Comparison of ENCODE assay signal across 10 cellular contexts in the genomic region with DNA sequence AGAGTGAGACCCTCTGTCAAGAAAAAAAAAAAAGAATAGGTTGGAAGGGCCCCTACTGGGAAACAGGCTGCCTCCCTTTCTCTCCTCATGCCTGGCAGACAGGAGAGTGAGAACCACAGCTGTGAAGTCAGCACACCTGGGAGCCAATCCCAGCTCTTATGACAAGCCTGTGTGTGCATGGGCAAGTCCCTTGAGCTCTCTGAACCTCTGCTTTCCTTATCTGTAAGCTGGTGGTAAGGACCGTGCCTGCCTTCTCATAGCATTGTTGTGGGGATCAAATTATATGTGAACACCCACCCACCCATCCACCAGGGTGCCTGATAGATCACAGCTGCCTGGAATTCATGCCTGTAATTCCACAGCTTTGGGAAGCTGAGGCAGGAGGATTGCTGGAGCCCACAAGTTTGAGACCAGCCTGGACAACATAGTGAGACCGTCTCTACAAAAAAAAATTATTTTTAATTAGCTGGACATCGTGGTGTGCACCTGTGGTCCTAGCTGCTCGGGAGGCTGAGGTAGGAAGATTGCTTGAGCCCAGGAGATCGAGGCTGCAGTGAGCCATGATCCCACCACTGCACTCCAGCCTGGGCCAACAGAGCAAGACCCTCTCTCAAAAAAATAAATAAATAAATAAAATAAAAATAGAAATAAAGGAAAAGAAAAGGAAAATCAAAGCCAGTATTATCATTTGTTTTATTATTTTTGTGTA. TPM values are rescaled to one million over a fixed set of nuclear protein-coding genes. Genes with fewer than 3 reads are reported as not detected.
A peak's percentile ranks its signal among the peaks of the same experiment; 100 is the strongest.
DNase-seq lines count a peak whose midpoint lies in the region; ATAC-seq and TF ChIP-seq lines count a peak whose summit lies in the region.
"Had no signal": no experiment of that assay in that cellular context is flagged by ENCODE, and none has a peak within 500 bp of the region (broad histone marks: within the 10 kb centered on the region; RNA-seq: fewer than 3 reads in every experiment).

No MANE protein-coding gene starts in this region.

- DNase-seq in MCF 10A (ENCODE audit: unreplicated experiment) (no peak), mammary epithelial cell (no peak), glutamatergic neuron (no peak), tibial nerve (ENCODE audit: low spot score in 2 of 2) (no peak)
- DNase-seq: NCI-H2171 had no signal

- H3K9me3 Mint-ChIP-seq in MCF 10A (ENCODE audit: unreplicated experiment) (no peaks in the 10 kb centered on the region), glutamatergic neuron (ENCODE audit: unreplicated experiment) (peaks cover 5% of the 10 kb centered on the region)

- peaks cover 20% of the 10 kb centered on the region for H3K79me2 ChIP-seq in mammary epithelial cell (ENCODE audit: insufficient read depth, low read length)

- 94% methylated on average over 5 of the region's 5 CpGs for WGBS in mammary epithelial cell (ENCODE audit: low coverage, missing lambda C conversion rate)
- WGBS in tibial nerve, 2 donors, result 81 to 85% methylated on average over 5 of the region's 5 CpGs

- H3K4me1 ChIP-seq in mammary epithelial cell (ENCODE audit: insufficient read depth, low read length) (peaks cover 40% of the 10 kb centered on the region), tibial nerve (peaks cover 0 to 73% (median 48%) of the 10 kb centered on the region in 4 donors)

- peak; percentile 44; the same call in 1 of the 2 replicates for TF ChIP-seq POLR2A in Raji (IDR thresholded peaks at IDR 0.05; ENCODE audit: insufficient read depth, low read depth, low read length)
- TF ChIP-seq POLR2A in tibial nerve (IDR thresholded peaks at IDR 0.05), result no peak

- BruUV-seq in MCF 10A (replicated peaks; lab: Mats Ljungman, UMichigan) (no TSS peak), mammary epithelial cell (replicated peaks; lab: Mats Ljungman, UMichigan) (no TSS peak)

- no peak overlapping the region for H3K4me3 ChIP-seq in mammary epithelial cell (replicated peaks in 1 of 3; ENCODE audit: insufficient read depth in 1 of 3, low read depth in 2 of 3, low read length in 3 of 3)
- no peak overlapping the region for H3K4me3 ChIP-seq in tibial nerve
- H3K4me3 ChIP-seq: HAP-1 had no signal

- intact Hi-C loops in MCF 10A (cut with micrococcal nuclease) (no loop called here), mammary epithelial cell (cut with micrococcal nuclease) (no loop called here)

- in situ Hi-C loops in mammary epithelial cell (cut with MboI; ENCODE audit: low sequenced_read_pairs in 2 of 2), result no loop called here

- no peak for TF ChIP-seq CTCF in MCF 10A (IDR thresholded peaks at IDR 0.05; ENCODE audit: unreplicated experiment)
- no peak for TF ChIP-seq CTCF in mammary epithelial cell (conservative IDR thresholded peaks at IDR 0.05 in 1 of 2, IDR thresholded peaks at IDR 0.05 in 1 of 2; ENCODE audit: extremely low read depth in 1 of 2, insufficient read depth in 1 of 2, low read depth in 1 of 2, low read length in 2 of 2)
- TF ChIP-seq CTCF in glutamatergic neuron (IDR thresholded peaks at IDR 0.05; ENCODE audit: partially characterized antibody, unreplicated experiment), result no peak
- no peak for TF ChIP-seq CTCF in tibial nerve (IDR thresholded peaks at IDR 0.05)

- H3K4me3 Mint-ChIP-seq in MCF 10A (ENCODE audit: unreplicated experiment) (no peak overlapping the region), glutamatergic neuron (ENCODE audit: unreplicated experiment) (no peak overlapping the region)

- ATAC-seq in GM21529 (IDR thresholded peaks at IDR 0.05; ENCODE audit: unreplicated experiment) (no peak), HG03097 (IDR thresholded peaks at IDR 0.05; ENCODE audit: low FRiP score, unreplicated experiment) (no peak), GM21381 (IDR thresholded peaks at IDR 0.05; ENCODE audit: unreplicated experiment) (no peak)

- POLR2A ChIA-PET in MCF 10A (lab: Yijun Ruan, JAX), result no interaction called here

- no peak overlapping the region for H2AFZ ChIP-seq in mammary epithelial cell (ENCODE audit: low read depth, low read length)

- H3K27ac ChIP-seq in mammary epithelial cell (ENCODE audit: insufficient read depth, low read depth, low read length) (no peak overlapping the region), tibial nerve (peak overlapping the region in 3 of 4 donors; percentile 41 to 87 (median 71))

- H3K4me1 Mint-ChIP-seq in MCF 10A (ENCODE audit: insufficient read depth, unreplicated experiment), result peaks cover 25% of the 10 kb centered on the region
- H3K4me1 Mint-ChIP-seq in glutamatergic neuron (ENCODE audit: low read depth, unreplicated experiment), result peaks cover 25% of the 10 kb centered on the region

- no peak for TF ChIP-seq EP300 in tibial nerve (IDR thresholded peaks at IDR 0.05)

- H3K27me3 ChIP-seq in mammary epithelial cell (ENCODE audit: insufficient read depth, low read length) (no peaks in the 10 kb centered on the region), tibial nerve (no peaks in the 10 kb centered on the region)

- H3K4me2 ChIP-seq in mammary epithelial cell (ENCODE audit: insufficient read depth, low read depth, low read length), result no peak overlapping the region

- no peaks in the 10 kb centered on the region for H4K20me1 ChIP-seq in mammary epithelial cell (ENCODE audit: insufficient read depth, low read length)

- H3K36me3 ChIP-seq in mammary epithelial cell (ENCODE audit: insufficient read depth, low read length) (peaks cover 2% of the 10 kb centered on the region), tibial nerve (peaks cover 0 to 53% (median 0%) of the 10 kb centered on the region in 3 donors)
- H3K36me3 ChIP-seq: HAP-1 had no signal

- H3K27me3 Mint-ChIP-seq in MCF 10A (ENCODE audit: insufficient read depth, unreplicated experiment) (no peaks in the 10 kb centered on the region), glutamatergic neuron (ENCODE audit: unreplicated experiment) (peaks cover 7% of the 10 kb centered on the region)

- H3K36me3 Mint-ChIP-seq in MCF 10A (ENCODE audit: insufficient read depth, unreplicated experiment) (peaks cover 36% of the 10 kb centered on the region), glutamatergic neuron (ENCODE audit: unreplicated experiment) (no peaks in the 10 kb centered on the region)

- CTCF ChIA-PET in MCF 10A (lab: Yijun Ruan, JAX), result interaction anchor here (0.6 to 2.8 kb wide), 10 partner anchors 64 to 1192 kb away, joined by 3 to 9 read pairs (median 3); no protein-coding TSS in a partner anchor
- CTCF ChIA-PET in mammary epithelial cell (lab: Charles Lee; ENCODE audit: low non-redundant PET), result no interaction called here

- H3K27ac Mint-ChIP-seq in MCF 10A (ENCODE audit: low read depth, unreplicated experiment) (peak overlapping the region; percentile 82), glutamatergic neuron (ENCODE audit: unreplicated experiment) (peak overlapping the region; percentile 52)

- dilution Hi-C loops in mammary epithelial cell (cut with HindIII; ENCODE audit: low sequenced_read_pairs), result no loop called here

- no peak overlapping the region for H3K9ac ChIP-seq in mammary epithelial cell (ENCODE audit: insufficient read depth, low read length)

- no peaks in the 10 kb centered on the region for H3K9me3 ChIP-seq in mammary epithelial cell (replicated peaks; ENCODE audit: insufficient read depth, low read length)
- H3K9me3 ChIP-seq in tibial nerve, result no peaks in the 10 kb centered on the region
- H3K9me3 ChIP-seq: HAP-1 had no signal

RNA-seq across cellular contexts. Expression of a gene that starts 41.5 kb away (rescaled TPM):
- total RNA-seq in MCF 10A (2022) (23.2 and 24.8 TPM in 2 replicates), mammary epithelial cell (10 to 100 TPM; 26.3 to 32.5 TPM), glutamatergic neuron (ENCODE audit: unreplicated experiment) (4.2 TPM), tibial nerve (10 to 100 TPM; 37.4 to 59.8 (median 51.7) TPM)
- polyA plus RNA-seq in mammary epithelial cell, result 22.8 TPM
- 72.9 TPM for polyA minus RNA-seq in mammary epithelial cell
